Comparison of ENCODE assay signal across 39 cellular contexts in the genomic region with DNA sequence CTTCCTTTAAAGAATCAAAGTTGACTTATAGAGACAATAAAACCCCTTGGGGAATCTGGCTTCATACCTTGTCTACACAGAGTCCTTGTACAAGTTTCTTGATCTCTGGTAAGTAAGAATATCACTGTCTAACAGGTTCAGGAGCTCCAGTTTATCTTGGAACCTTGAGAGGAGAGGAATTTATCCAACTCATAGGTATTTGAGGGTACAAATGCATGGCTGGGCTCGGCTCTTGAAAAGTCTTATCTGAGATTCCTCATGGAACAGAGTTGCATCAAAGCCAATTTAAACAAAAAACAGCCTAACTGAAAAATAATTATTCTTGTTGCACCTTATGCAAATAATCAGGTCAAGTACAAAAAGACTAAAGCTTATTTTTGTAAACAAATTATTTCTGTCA. TPM values are rescaled to one million over a fixed set of nuclear protein-coding genes. Genes with fewer than 3 reads are reported as not detected.
"Had no signal": no experiment of that assay in that cellular context is flagged by ENCODE, and none has a peak within 500 bp of the region (broad histone marks: within the 10 kb centered on the region; RNA-seq: fewer than 3 reads in every experiment).

No MANE protein-coding gene starts in this region.

- H3K27ac ChIP-seq: KMS-11 had no signal

- H3K4me2 ChIP-seq: KMS-11 had no signal

- H3K27me3 ChIP-seq: MG63 had no signal

- DNase-seq: Karpas-422, Kasumi-1, MG63, MM.1S, MV-4-11, NCI-H1048, NCI-H1092, NCI-H1092 treated with DMSO at 0.1 percent for 48 hours, NCI-H1105, NCI-H1105 treated with DMSO at 0.1 percent for 48 hours, NCI-H1417, NCI-H1417 treated with DMSO at 0.1 percent for 48 hours, NCI-H1436, NCI-H1436 treated with DMSO at 0.1 percent for 48 hours, NCI-H146, NCI-H1694, NCI-H1694 treated with DMSO at 0.1 percent for 48 hours, NCI-H187, NCI-H187 treated with DMSO at 0.1 percent for 48 hours, NCI-H1930, NCI-H2029, NCI-H2029 treated with DMSO at 0.1 percent for 48 hours, NCI-H2081, NCI-H2081 treated with DMSO at 0.1 percent for 48 hours, NCI-H2107, NCI-H2171, NCI-H2171 treated with DMSO at 0.1 percent for 48 hours, NCI-H2227 treated with DMSO at 0.1 percent for 48 hours, NCI-H226, NCI-H345, NCI-H446, NCI-H446 treated with DMSO at 0.1 percent for 48 hours, NCI-H510A, NCI-H510A treated with DMSO at 0.1 percent for 48 hours had no signal

- H3K4me3 ChIP-seq: MG63 had no signal

- H3K9me3 ChIP-seq: MG63 had no signal

- H3K9ac ChIP-seq: KMS-11 had no signal

- H3K36me3 ChIP-seq: MG63 had no signal

RNA-seq across cellular contexts. Expression of a gene that starts 33.4 kb away (rescaled TPM):
- total RNA-seq: LHCN-M2, M059J, MCF 10A, NCI-H460 had no signal
